In genomic region chr9:127114606-127115005, GRCh38 we compare ENCODE assay signal across 21 cellular contexts. TPM values are rescaled to one million over a fixed set of nuclear protein-coding genes. Genes with fewer than 3 reads are reported as not detected.
DNase-seq lines count a peak whose midpoint lies in the region; ATAC-seq, FAIRE-seq and TF ChIP-seq lines count a peak whose summit lies in the region.
"Had no signal": no experiment of that assay in that cellular context is flagged by ENCODE, and none has a peak within 500 bp of the region (broad histone marks: within the 10 kb centered on the region; RNA-seq: fewer than 3 reads in every experiment).

No MANE protein-coding gene starts in this region.

- no peaks in the 10 kb centered on the region for H4K20me1 ChIP-seq in MM.1S (ENCODE audit: insufficient read depth, low read length)

- peaks cover 8% of the 10 kb centered on the region; the same call in 1 of the 2 replicates for H3F3A ChIP-seq in MM.1S (ENCODE audit: insufficient read depth, low read length)

- H3K4me2 ChIP-seq in MM.1S (ENCODE audit: low read depth, low read length): no peak overlapping the region; the same call in 1 of the 2 replicates

- H3K9me3 ChIP-seq in MM.1S (replicated peaks; ENCODE audit: insufficient read depth, low read length) (no peaks in the 10 kb centered on the region), psoas muscle (no peaks in the 10 kb centered on the region), pancreas (no peaks in the 10 kb centered on the region)
- H3K9me3 ChIP-seq: Peyer's patch had no signal

- H3K4me1 ChIP-seq in MM.1S (ENCODE audit: low read length): peaks cover 31% of the 10 kb centered on the region
- H3K4me1 ChIP-seq in psoas muscle: peaks cover 86% of the 10 kb centered on the region
- H3K4me1 ChIP-seq in pancreas: no peaks in the 10 kb centered on the region

- no peak for DNase-seq in MM.1S
- DNase-seq in cerebellar cortex (ENCODE audit: low spot score): peak; percentile 75
- peak in 1 of 2 donors; percentile 81 for DNase-seq in psoas muscle
- peak in 6 of 49 donors; percentile 26 to 69 (median 31) for DNase-seq in substantia nigra (lab: John Stamatoyannopoulos, UW)
- DNase-seq in pancreas: no peak
- no peak for DNase-seq in omental fat pad (ENCODE audit: low spot score)
- no peak for DNase-seq in NCI-H1436 treated with DMSO at 0.1 percent for 48 hours (lab: John Stamatoyannopoulos, UW)
- DNase-seq: CD4-positive, CD25-positive, alpha-beta regulatory T cell; DMS79 treated with DMSO at 0.1 percent for 48 hours; GM23248; H9; HFFc6; Karpas-422; NCI-H1417 treated with DMSO at 0.1 percent for 48 hours; NCI-H187 treated with DMSO at 0.1 percent for 48 hours; NCI-H345; NCI-H524 treated with DMSO at 0.1 percent for 48 hours; NCI-H82; Peyer's patch had no signal

- H3K27me3 ChIP-seq in MM.1S (replicated peaks; ENCODE audit: insufficient read depth, low read length): no peaks in the 10 kb centered on the region
- H3K27me3 ChIP-seq in psoas muscle (ENCODE audit: insufficient read depth in 3 of 3, low read length in 2 of 3): no peaks in the 10 kb centered on the region
- no peaks in the 10 kb centered on the region for H3K27me3 ChIP-seq in pancreas
- H3K27me3 ChIP-seq: Peyer's patch had no signal

- H3K9me2 ChIP-seq in MM.1S (replicated peaks; ENCODE audit: insufficient read depth, low read length): no peaks in the 10 kb centered on the region

- peak overlapping the region; percentile 43; the same call in 1 of the 2 replicates for H3K27ac ChIP-seq in MM.1S (ENCODE audit: low read length)
- peak overlapping the region; percentile 92 for H3K27ac ChIP-seq in psoas muscle
- peak overlapping the region; percentile 37 for H3K27ac ChIP-seq in substantia nigra (ENCODE audit: low read depth, low read length, poor library complexity, severe bottlenecking)
- no peak overlapping the region for H3K27ac ChIP-seq in pancreas
- H3K27ac ChIP-seq: GM23248, Peyer's patch had no signal

- ATAC-seq in psoas muscle: peak; percentile 57 to 88 (median 71)
- no peak for ATAC-seq in pancreas
- no peak for ATAC-seq in omental fat pad (ENCODE audit: low FRiP score)
- ATAC-seq: GM12878 had no signal

- 0 out of 2 replicates have a peak, but pooled peaks cover 4% of the 10 kb centered on the region for H3K79me2 ChIP-seq in MM.1S (ENCODE audit: low read length)

- no peak overlapping the region for H3K9ac ChIP-seq in MM.1S (ENCODE audit: low read length)
- H3K9ac ChIP-seq: GM23248 had no signal

- no peak overlapping the region for H2AFZ ChIP-seq in MM.1S (ENCODE audit: low read length)
- H2AFZ ChIP-seq: GM23248 had no signal

- H3K4me3 ChIP-seq in MM.1S (ENCODE audit: low read length) (no peak overlapping the region), psoas muscle (no peak overlapping the region), pancreas (no peak overlapping the region)
- H3K4me3 ChIP-seq: GM12878, GM23248, Peyer's patch had no signal

- TF ChIP-seq CTCF in MM.1S (IDR thresholded peaks at IDR 0.05; ENCODE audit: low read length): no peak
- no peak for TF ChIP-seq CTCF in psoas muscle (IDR thresholded peaks at IDR 0.05)
- TF ChIP-seq CTCF in pancreas (IDR thresholded peaks at IDR 0.05): no peak
- no peak for TF ChIP-seq CTCF in omental fat pad (IDR thresholded peaks at IDR 0.05)

- no peak for FAIRE-seq in pancreas (lab: Jason Lieb, UNC)
- FAIRE-seq: GM12878 had no signal

- 35 to 54% (median 35%) methylated on average over 5 of the region's 5 CpGs for WGBS in psoas muscle, 3 donors
- 92 to 94% methylated on average over 5 of the region's 5 CpGs for WGBS in pancreas, 2 donors

- H3K36me3 ChIP-seq in MM.1S (replicated peaks; ENCODE audit: insufficient read depth, low read length) (no peaks in the 10 kb centered on the region), psoas muscle (ENCODE audit: insufficient read depth in 1 of 2, low read depth in 1 of 2) (peaks cover 0 to 27% of the 10 kb centered on the region in 2 donors), pancreas (no peaks in the 10 kb centered on the region)

- intact Hi-C loops in psoas muscle (cut with DNase I) (no loop called here), pancreas (cut with DNase I) (no loop called here)

RNA-seq across cellular contexts. Expression of gene ANGPTL2, which starts 7.8 kb away (rescaled TPM):
- total RNA-seq in psoas muscle (100 to 1,000 TPM in 1 of 4 donors, 10 to 100 TPM in 3; 12.6 to 208 (median 19.0) TPM), pancreas (1 to 10 TPM; 1.4 to 4.6 (median 2.6) TPM), omental fat pad (100 to 1,000 TPM in 2 of 4 donors, 10 to 100 TPM in 2; 68.3 to 177 (median 112) TPM)
- polyA plus RNA-seq in psoas muscle (10 to 100 TPM in 2 of 3 donors, 1 to 10 TPM in 1; 8.9 to 22.3 (median 11.2) TPM), pancreas (1 to 10 TPM; 1.2 to 2.3 TPM)
- total RNA-seq: CD4-positive, CD25-positive, alpha-beta regulatory T cell; OCI-LY7 had no signal
- polyA plus RNA-seq: CD4-positive, CD25-positive, alpha-beta regulatory T cell had no signal

Comparison
In these comparisons a context has a peak if more than half of its experiments do, and no peak if none do; other contexts are left out.
1. H3K27ac ChIP-seq: peak in MM.1S (single experiment), psoas muscle (single experiment) and substantia nigra (single experiment); none in pancreas (0 of 4).
2. ATAC-seq: peak in psoas muscle (4 of 4); none in pancreas (0 of 4) and omental fat pad (single experiment).